In the genomic region with DNA sequence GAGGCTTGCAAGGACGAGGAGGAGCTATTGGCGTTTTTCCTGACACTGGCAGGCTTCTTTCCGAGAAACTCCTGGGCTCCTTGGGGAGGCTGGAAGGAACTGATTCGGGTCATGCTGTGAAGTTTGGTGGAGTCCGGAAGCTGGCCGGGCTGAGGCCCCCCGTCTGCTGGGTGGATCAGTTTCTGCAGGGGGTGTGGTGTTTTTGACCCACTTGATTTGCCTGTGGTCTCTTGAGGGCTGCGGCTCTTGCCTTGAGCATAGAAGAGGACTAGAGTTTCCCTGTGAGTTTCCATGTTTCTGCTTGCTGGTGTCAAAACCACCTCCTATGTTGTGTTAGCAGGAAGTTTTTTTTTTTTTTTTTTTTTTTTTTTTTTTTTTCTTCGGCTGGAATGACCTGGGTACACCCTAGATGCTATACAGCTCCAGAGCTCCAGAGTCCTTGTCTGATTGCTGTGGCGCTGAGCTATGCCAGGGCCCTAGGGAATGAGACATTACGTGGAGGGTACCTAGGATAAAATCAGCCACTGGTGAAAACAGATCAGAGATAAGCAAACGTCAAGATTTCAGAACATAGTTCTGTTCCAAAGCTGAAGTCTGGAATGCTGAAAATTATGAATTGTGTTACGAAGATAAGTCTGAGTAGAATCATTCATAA, we compare ENCODE assay signal across 8 cellular contexts. TPM values are rescaled to one million over a fixed set of nuclear protein-coding genes. Genes with fewer than 3 reads are reported as not detected.
A peak's percentile ranks its signal among the peaks of the same experiment; 100 is the strongest.
DNase-seq lines count a peak whose midpoint lies in the region; ATAC-seq, FAIRE-seq and TF ChIP-seq lines count a peak whose summit lies in the region.

No MANE protein-coding gene starts in this region.

- H3K4me3 Mint-ChIP-seq in mesothelial cell of epicardium: peak overlapping the region; percentile 99

- DNase-seq in SIG-M5 treated with dmso at 0.1 percent for 504 hours (lab: John Stamatoyannopoulos, UW; ENCODE audit: unreplicated experiment) (peak; percentile 25), SIG-M5 (lab: John Stamatoyannopoulos, UW) (no peak), mesothelial cell of epicardium (ENCODE audit: low spot score in 2 of 2, unreplicated experiment in 2 of 2) (no peak), aorta (peak in 1 of 2 donors; percentile 74), urothelium cell line (ENCODE audit: low spot score) (no peak)
- DNase-seq in effector CD8-positive, alpha-beta T cell (lab: John Stamatoyannopoulos, UW): peak; percentile 23

- no peaks in the 10 kb centered on the region for H3K9me3 ChIP-seq in aorta (ENCODE audit: control insufficient read depth, low read length)

- 9 to 10% methylated on average over 13 of the region's 13 CpGs for WGBS in aorta, 2 donors

- no peaks in the 10 kb centered on the region for H3K9me3 Mint-ChIP-seq in mesothelial cell of epicardium

- no peak for TF ChIP-seq CTCF in mesothelial cell of epicardium (IDR thresholded peaks at IDR 0.05; ENCODE audit: unreplicated experiment)

- FAIRE-seq in urothelium cell line (lab: Jason Lieb, UNC): no peak

- intact Hi-C loops in aorta (cut with DNase I): loop anchor here in 1 of 2 donors (2.0 kb wide), 1 partner anchor 24 kb away; the partner anchor contains the start of gene CERK

- H3K27ac ChIP-seq in aorta (ENCODE audit: low read depth in 1 of 2, low read length in 2 of 2): peak overlapping the region in 1 of 2 donors; percentile 42

- H3K4me1 ChIP-seq in aorta (ENCODE audit: control insufficient read depth in 1 of 2, insufficient read depth in 2 of 2, low read length in 2 of 2): peaks cover 0 to 3% of the 10 kb centered on the region in 2 donors

- H3K4me1 Mint-ChIP-seq in mesothelial cell of epicardium: peaks cover 33% of the 10 kb centered on the region

- H3K36me3 Mint-ChIP-seq in mesothelial cell of epicardium: peaks cover 1% of the 10 kb centered on the region

- peak overlapping the region; percentile 79 to 82 for H3K4me3 ChIP-seq in aorta (ENCODE audit: low read length in 2 of 2)

- peak; percentile 59 for ATAC-seq in HG02840 (IDR thresholded peaks at IDR 0.05; ENCODE audit: low FRiP score, unreplicated experiment)
- ATAC-seq in SK-N-SH treated with all-trans-retinoic acid at 6 μM for 48 hours: peak; percentile 36
- ATAC-seq in aorta (ENCODE audit: low FRiP score): peak; percentile 64

- H3K27me3 Mint-ChIP-seq in mesothelial cell of epicardium (ENCODE audit: low read depth): no peaks in the 10 kb centered on the region

- H3K36me3 ChIP-seq in aorta (ENCODE audit: control insufficient read depth in 1 of 2, insufficient read depth in 2 of 2, low read length in 1 of 2): no peaks in the 10 kb centered on the region

- H3K27me3 ChIP-seq in aorta (ENCODE audit: control insufficient read depth in 1 of 2, insufficient read depth in 2 of 2, low read length in 1 of 2): no peaks in the 10 kb centered on the region

- H3K27ac Mint-ChIP-seq in mesothelial cell of epicardium: peak overlapping the region; percentile 100

TF ChIP-seq in SK-N-SH treated with all-trans-retinoic acid at 6 μM for 48 hours, 23 proteins besides CTCF, POLR2A, EP300 and RAD21:
- TF ChIP-seq CSRNP3 (CRISPR knock-in tag; IDR thresholded peaks at IDR 0.05) (no peak), PPARA (CRISPR knock-in tag; IDR thresholded peaks at IDR 0.05; ENCODE audit: borderline replicate concordance) (no peak), ESRRG (CRISPR knock-in tag; IDR thresholded peaks at IDR 0.05) (no peak), ZNF70 (CRISPR knock-in tag; IDR thresholded peaks at IDR 0.05) (no peak)

RNA-seq across cellular contexts. Expression of gene TBC1D22A, which starts 0.7 kb away (rescaled TPM):
- 26.2 to 26.7 TPM (median 26.6 TPM) in 3 replicates for total RNA-seq in mesothelial cell of epicardium
- 10 to 100 TPM; 21.1 to 37.1 TPM for total RNA-seq in aorta
- polyA plus RNA-seq in aorta: 10 to 100 TPM; 10.8 to 14.7 TPM

RNA-seq across cellular contexts. Expression of gene CERK, which starts 25.1 kb away (rescaled TPM):
- total RNA-seq in mesothelial cell of epicardium (50.7 to 51.9 TPM (median 51.3 TPM) in 3 replicates), aorta (10 to 100 TPM; 33.8 to 38.1 TPM)
- polyA plus RNA-seq in aorta: 10 to 100 TPM; 20.6 to 41.6 TPM

Comparison
In these comparisons a context has a peak if more than half of its experiments do, and no peak if none do; other contexts are left out.
1. DNase-seq: peak in SIG-M5 treated with dmso at 0.1 percent for 504 hours (single experiment) and effector CD8-positive, alpha-beta T cell (single experiment); none in SIG-M5 (single experiment), mesothelial cell of epicardium (0 of 2) and urothelium cell line (single experiment).
2. Peak in every context shown above with its lines, with median percentiles within 50 percentile points of each other: ATAC-seq.